In genomic region chr19:55516878-55517620, GRCh38 we compare ENCODE assay signal across 8 cellular contexts. TPM values are rescaled to one million over a fixed set of nuclear protein-coding genes. Genes with fewer than 3 reads are reported as not detected.
DNase-seq lines count a peak whose midpoint lies in the region; ATAC-seq and TF ChIP-seq lines count a peak whose summit lies in the region.

No MANE protein-coding gene starts in this region.

- peak overlapping the region; percentile 60 for H2AK5ac ChIP-seq in mesenchymal stem cell (ENCODE audit: low read length, severe bottlenecking)

- no peaks in the 10 kb centered on the region for H3K9me3 ChIP-seq in mesenchymal stem cell (ENCODE audit: control insufficient read depth, low read length)

- H3K14ac ChIP-seq in mesenchymal stem cell (ENCODE audit: low read length in 2 of 2): no peak overlapping the region

- H3K27me3 Mint-ChIP-seq in effector memory CD8-positive, alpha-beta T cell: peaks cover 12 to 21% of the 10 kb centered on the region in 2 donors

- peak overlapping the region in 1 of 2 experiments; percentile 37 for H3K4me3 ChIP-seq in mesenchymal stem cell (ENCODE audit: insufficient read depth in 1 of 2, low read depth in 1 of 2, low read length in 2 of 2)

- H3K27me3 ChIP-seq in mesenchymal stem cell (ENCODE audit: control insufficient read depth in 1 of 2, insufficient read depth in 1 of 2, low read length in 2 of 2): no peaks in the 10 kb centered on the region

- no peak overlapping the region for H3K23ac ChIP-seq in mesenchymal stem cell (ENCODE audit: low read length in 2 of 2)

- peak overlapping the region; percentile 76 to 79 for H3K27ac Mint-ChIP-seq in effector memory CD8-positive, alpha-beta T cell

- peak overlapping the region; percentile 65 to 71 for H3K4me3 Mint-ChIP-seq in effector memory CD8-positive, alpha-beta T cell

- H3K27ac ChIP-seq in mesenchymal stem cell (ENCODE audit: low read length, poor library complexity, severe bottlenecking): no peak overlapping the region

- no peak overlapping the region for H4K91ac ChIP-seq in mesenchymal stem cell (ENCODE audit: low read length)

- H3K18ac ChIP-seq in mesenchymal stem cell (ENCODE audit: low read depth in 1 of 2, low read length in 2 of 2): peak overlapping the region; percentile 1 to 40

- peak; percentile 100 for ATAC-seq in effector memory CD8-positive, alpha-beta T cell (replicated peaks)

- H3K9me3 Mint-ChIP-seq in effector memory CD8-positive, alpha-beta T cell: no peaks in the 10 kb centered on the region

- H2BK5ac ChIP-seq in mesenchymal stem cell (ENCODE audit: low read depth, low read length, poor library complexity, severe bottlenecking): no peak overlapping the region

- no peaks in the 10 kb centered on the region for H3K79me1 ChIP-seq in mesenchymal stem cell (replicated peaks; ENCODE audit: low read length, poor library complexity, severe bottlenecking)

- peaks cover 31 to 32% of the 10 kb centered on the region in 2 experiments for H3K36me3 ChIP-seq in mesenchymal stem cell (ENCODE audit: control insufficient read depth in 1 of 2, insufficient read depth in 2 of 2, low read depth in 1 of 2, low read length in 2 of 2)

- TF ChIP-seq CTCF in GM20000 (IDR thresholded peaks at IDR 0.05; ENCODE audit: extremely low read depth, missing control alignments): peak; percentile 73

- H2BK12ac ChIP-seq in mesenchymal stem cell (ENCODE audit: low read length in 2 of 2): peak overlapping the region in 1 of 2 experiments; percentile 49

- peaks cover 6% of the 10 kb centered on the region for H3K4me1 ChIP-seq in mesenchymal stem cell (ENCODE audit: control insufficient read depth, insufficient read depth, low read depth, low read length)

- peak overlapping the region in 1 of 2 experiments; percentile 43 for H3K4ac ChIP-seq in mesenchymal stem cell (ENCODE audit: low read depth in 1 of 2, low read length in 2 of 2)

- peaks cover 4% of the 10 kb centered on the region for H3K36me3 Mint-ChIP-seq in effector memory CD8-positive, alpha-beta T cell (ENCODE audit: insufficient read depth)

- no peak overlapping the region for H2BK15ac ChIP-seq in mesenchymal stem cell (ENCODE audit: low read depth, poor library complexity, severe bottlenecking)

- peaks cover 3 to 4% of the 10 kb centered on the region in 2 donors for H3K4me1 Mint-ChIP-seq in effector memory CD8-positive, alpha-beta T cell (ENCODE audit: low read depth in 2 of 2)

- WGBS in mesenchymal stem cell: 22% methylated on average over 58 of the region's 61 CpGs

- peak overlapping the region; percentile 55 for H2AFZ ChIP-seq in mesenchymal stem cell (ENCODE audit: low read depth, low read length)

- peak overlapping the region; percentile 64 for H3K4me2 ChIP-seq in mesenchymal stem cell (ENCODE audit: low read length, poor library complexity, severe bottlenecking)

- no peak overlapping the region for H2BK120ac ChIP-seq in mesenchymal stem cell (ENCODE audit: low read depth, low read length)

- peak overlapping the region; percentile 71 for H3K9ac ChIP-seq in mesenchymal stem cell (ENCODE audit: low read length)

- DNase-seq in COLO668 (lab: John Stamatoyannopoulos, UW; ENCODE audit: unreplicated experiment) (peak; percentile 89), GM20000 (ENCODE audit: low spot score) (peak; percentile 100), HS-5 (ENCODE audit: low read depth) (peak; percentile 68), NK-92 (lab: John Stamatoyannopoulos, UW; ENCODE audit: unreplicated experiment) (peak; percentile 47), mesenchymal stem cell (peak; percentile 91)
- peak; percentile 98 for DNase-seq in activated CD8-positive, alpha-beta memory T cell treated with anti-CD3 and anti-CD28 coated beads for 24 hours
- peak; percentile 86 to 89 (median 87) for DNase-seq in effector memory CD8-positive, alpha-beta T cell
- peak; percentile 71 for DNase-seq in stimulated activated CD8-positive, alpha-beta memory T cell treated with anti-CD3 and anti-CD28 coated beads, Interleukin-12 subunit alpha, Interleukin-12 subunit beta, amount 100 ng/mL, for 24 hours (ENCODE audit: extremely low read depth)

- peak overlapping the region; percentile 83 for H4K8ac ChIP-seq in mesenchymal stem cell (ENCODE audit: low read length)

RNA-seq across cellular contexts. Expression of gene SBK2, which starts 19.9 kb away (rescaled TPM):
- polyA plus RNA-seq in mesenchymal stem cell (2013, experiment 1 of 2): not detected
- polyA plus RNA-seq in mesenchymal stem cell (2013, experiment 2 of 2): not detected

RNA-seq across cellular contexts. Expression of gene SBK3, which starts 28.3 kb away (rescaled TPM):
- not detected for polyA plus RNA-seq in mesenchymal stem cell (2013, experiment 1 of 2)
- not detected for polyA plus RNA-seq in mesenchymal stem cell (2013, experiment 2 of 2)

RNA-seq across cellular contexts. Expression of gene SSC5D, which starts 28.8 kb away (rescaled TPM):
- 29.2 TPM for polyA plus RNA-seq in mesenchymal stem cell (2013, experiment 1 of 2)
- 27.1 TPM for polyA plus RNA-seq in mesenchymal stem cell (2013, experiment 2 of 2)

RNA-seq across cellular contexts. Expression of gene NAT14, which starts 32.1 kb away (rescaled TPM):
- 106 TPM for polyA plus RNA-seq in mesenchymal stem cell (2013, experiment 1 of 2)
- polyA plus RNA-seq in mesenchymal stem cell (2013, experiment 2 of 2): 108 TPM

RNA-seq across cellular contexts. Expression of gene ZNF628, which starts 40.6 kb away (rescaled TPM):
- polyA plus RNA-seq in mesenchymal stem cell (2013, experiment 1 of 2): 7.0 TPM
- 6.6 TPM for polyA plus RNA-seq in mesenchymal stem cell (2013, experiment 2 of 2)

Comparison
In these comparisons a context has a peak if more than half of its experiments do, and no peak if none do; other contexts are left out.
1. DNase-seq: peak in every context shown above with its lines; median percentile 100 in GM20000; 98 in activated CD8-positive, alpha-beta memory T cell treated with anti-CD3 and anti-CD28 coated beads for 24 hours; 91 in mesenchymal stem cell; 89 in COLO668; 87 in effector memory CD8-positive, alpha-beta T cell; 71 in stimulated activated CD8-positive, alpha-beta memory T cell treated with anti-CD3 and anti-CD28 coated beads, Interleukin-12 subunit alpha, Interleukin-12 subunit beta, amount 100 ng/mL, for 24 hours; 68 in HS-5; 47 in NK-92.